23 cellular contexts compared by ENCODE assay signal in the genomic region with DNA sequence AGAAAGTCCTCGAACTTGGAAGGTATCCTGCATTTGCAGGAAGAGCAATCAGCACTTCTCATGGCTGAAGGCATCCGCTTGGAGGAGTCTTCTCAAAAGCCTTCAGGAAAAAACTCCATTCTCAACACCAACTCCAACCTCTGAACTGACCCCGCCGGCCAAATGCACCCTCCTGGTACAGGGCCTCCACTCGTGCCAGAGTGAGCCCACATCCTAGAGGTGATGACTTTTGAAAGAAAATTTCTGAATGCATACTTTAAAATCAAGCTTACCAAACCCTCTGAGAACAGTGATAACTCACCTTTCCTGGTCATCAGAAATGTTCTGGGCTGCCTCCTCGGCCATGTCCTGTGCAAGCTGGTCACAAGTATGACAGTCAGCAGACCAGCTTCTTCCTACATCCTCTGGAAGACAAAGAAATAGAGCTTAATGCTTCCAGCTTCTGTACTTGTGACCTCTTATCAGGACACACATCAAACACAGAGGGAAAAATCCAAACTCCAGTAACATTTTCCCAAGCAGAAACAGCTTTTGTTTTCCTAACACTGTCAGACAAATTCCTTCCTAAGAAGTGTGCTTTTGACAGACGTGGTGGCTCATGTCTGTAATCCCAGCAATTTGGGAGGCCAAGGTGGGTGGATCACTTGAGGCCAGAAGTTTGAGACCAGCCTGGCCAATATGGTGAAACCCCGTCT. TPM values are rescaled to one million over a fixed set of nuclear protein-coding genes. Genes with fewer than 3 reads are reported as not detected.
DNase-seq lines count a peak whose midpoint lies in the region; ATAC-seq and TF ChIP-seq lines count a peak whose summit lies in the region.
"Had no signal": no experiment of that assay in that cellular context is flagged by ENCODE, and none has a peak within 500 bp of the region (broad histone marks: within the 10 kb centered on the region; RNA-seq: fewer than 3 reads in every experiment).

PKD1L1 (minus strand) TSS at position 371 of the 695 bp plus-strand sequence; CDS start at position 345, 26 bp downstream.

- no peaks in the 10 kb centered on the region for H3K27me3 ChIP-seq in left ventricle myocardium inferior (ENCODE audit: low read depth)
- H3K27me3 ChIP-seq in right cardiac atrium (ENCODE audit: control insufficient read depth, insufficient read depth): no peaks in the 10 kb centered on the region
- no peaks in the 10 kb centered on the region for H3K27me3 ChIP-seq in parathyroid adenoma (ENCODE audit: control insufficient read depth, insufficient read depth, low read length)
- H3K27me3 ChIP-seq: tibial artery had no signal

- intact Hi-C loops in left ventricle myocardium inferior (cut with micrococcal nuclease) (no loop called here), cardiac septum (cut with DNase I) (no loop called here), right cardiac atrium (cut with DNase I) (loop anchor here in 1 of 4 donors (5.0 kb wide), 1 partner anchor 159 kb away; no protein-coding TSS in a partner anchor)

- no peak within 1 kb of the TSS for H3K4me2 ChIP-seq in parathyroid adenoma (ENCODE audit: low read length)

- TF ChIP-seq CTCF in left ventricle myocardium inferior (IDR thresholded peaks at IDR 0.05; ENCODE audit: borderline replicate concordance): no peak
- no peak for TF ChIP-seq CTCF in parathyroid adenoma (IDR thresholded peaks at IDR 0.05)

- ATAC-seq in right cardiac atrium: peak in 1 of 2 donors; percentile 30
- ATAC-seq: esophagus mucosa; GM12878; natural killer cell treated with Interleukin-12 subunit alpha and Interleukin-12 subunit beta and Interleukin-15 and Interleukin-18, amount 100 ng/mL, for 72 hours; stimulated activated naive B cell treated with anti-CD40 and anti-IgM and Interleukin-4, amounts not matched to agents 10 μg/mL and 1 μg/mL and 100 μg/mL, for 72 hours had no signal

- H3K9ac ChIP-seq in parathyroid adenoma: no peak within 1 kb of the TSS

- no peaks in the 10 kb centered on the region for H3K9me3 ChIP-seq in left ventricle myocardium inferior (replicated peaks)
- no peaks in the 10 kb centered on the region for H3K9me3 ChIP-seq in right cardiac atrium (ENCODE audit: control insufficient read depth, low read length)
- no peaks in the 10 kb centered on the region for H3K9me3 ChIP-seq in parathyroid adenoma (ENCODE audit: control insufficient read depth, low read length)
- H3K9me3 ChIP-seq: tibial artery had no signal

- DNase-seq in left ventricle myocardium inferior (no peak), cardiac septum (ENCODE audit: low spot score) (no peak), right cardiac atrium (no peak), NCI-H1930 (lab: John Stamatoyannopoulos, UW) (no peak), ecto neural progenitor cell (ENCODE audit: low spot score) (no peak)
- DNase-seq in activated effector memory CD4-positive, alpha-beta T cell treated with Interleukin-2 at 50 U/mL for 16 hours: no peak
- DNase-seq in stimulated activated naive CD4-positive, alpha-beta T cell (lab: John Stamatoyannopoulos, UW): no peak
- DNase-seq: activated CD4-positive, alpha-beta T cell treated with anti-CD3 and anti-CD28 coated beads for 48 hours; anterior cingulate cortex; CD8-positive, alpha-beta memory T cell; DMS79 treated with DMSO at 0.1 percent for 48 hours; Kasumi-1; NCI-H187; NCI-H748 treated with DMSO at 0.1 percent for 48 hours; SHP77; small intestine; stimulated activated naive B cell treated with anti-CD40 and anti-IgM and Interleukin-4, amounts not matched to agents 10 μg/mL and 1 μg/mL and 100 μg/mL, for 72 hours; T-helper 1 cell; tibial artery had no signal

- H3K27ac ChIP-seq in left ventricle myocardium inferior (replicated peaks): peak within 1 kb of the TSS; percentile 93
- peak within 1 kb of the TSS; percentile 31 for H3K27ac ChIP-seq in right cardiac atrium (ENCODE audit: low read length)
- peak within 1 kb of the TSS; percentile 42 for H3K27ac ChIP-seq in parathyroid adenoma
- H3K27ac ChIP-seq: tibial artery had no signal

- H3K4me1 ChIP-seq in left ventricle myocardium inferior: peaks cover 71% of the 10 kb centered on the region
- peaks cover 2% of the 10 kb centered on the region for H3K4me1 ChIP-seq in right cardiac atrium (ENCODE audit: control insufficient read depth, insufficient read depth, low read length)
- peaks cover 13% of the 10 kb centered on the region for H3K4me1 ChIP-seq in parathyroid adenoma
- H3K4me1 ChIP-seq: tibial artery had no signal

- H3K4me3 ChIP-seq in left ventricle myocardium inferior: peak within 1 kb of the TSS; percentile 49
- no peak within 1 kb of the TSS for H3K4me3 ChIP-seq in right cardiac atrium (ENCODE audit: low read length)
- H3K4me3 ChIP-seq in parathyroid adenoma (ENCODE audit: low read depth, low read length): no peak within 1 kb of the TSS
- H3K4me3 ChIP-seq: GM12878, tibial artery had no signal

- H3K79me2 ChIP-seq in parathyroid adenoma: no peaks in the 10 kb centered on the region

- no peak within 1 kb of the TSS for H2AFZ ChIP-seq in parathyroid adenoma

- H3K36me3 ChIP-seq in left ventricle myocardium inferior: no peaks in the 10 kb centered on the region
- no peaks in the 10 kb centered on the region for H3K36me3 ChIP-seq in parathyroid adenoma (ENCODE audit: control insufficient read depth, insufficient read depth, low read length)
- H3K36me3 ChIP-seq: tibial artery had no signal

- WGBS in right cardiac atrium: 67% methylated on average over 8 of the region's 8 CpGs

RNA-seq across cellular contexts. Expression of gene PKD1L1, which starts in this region (rescaled TPM):
- total RNA-seq in left ventricle myocardium inferior (1.5 TPM), cardiac septum (2.5 TPM), right cardiac atrium (1 to 10 TPM in 1 of 4 donors, under 1 TPM in 3; 0.79 to 1.5 (median 0.90) TPM)
- polyA plus RNA-seq in right cardiac atrium: 0.81 TPM

Comparison
In these comparisons a context has a peak if more than half of its experiments do, and no peak if none do; other contexts are left out.
1. H3K27ac ChIP-seq: peak in every context shown above with its lines; median percentile 93 in left ventricle myocardium inferior; 42 in parathyroid adenoma; 31 in right cardiac atrium.